ENCODE assay signal across 15 cellular contexts in genomic region chr3:61571516-61572336, GRCh38. TPM values are rescaled to one million over a fixed set of nuclear protein-coding genes. Genes with fewer than 3 reads are reported as not detected.
DNase-seq lines count a peak whose midpoint lies in the region; ATAC-seq and TF ChIP-seq lines count a peak whose summit lies in the region.
"Had no signal": no experiment of that assay in that cellular context is flagged by ENCODE, and none has a peak within 500 bp of the region (broad histone marks: within the 10 kb centered on the region; RNA-seq: fewer than 3 reads in every experiment).

No MANE protein-coding gene starts in this region.

- H3K36me3 ChIP-seq in HEK293 (ENCODE audit: control insufficient read depth in 2 of 2, insufficient read depth in 1 of 2, low read length in 2 of 2) (no peaks in the 10 kb centered on the region), left lung (no peaks in the 10 kb centered on the region)
- no peaks in the 10 kb centered on the region for H3K36me3 ChIP-seq in effector memory CD4-positive, alpha-beta T cell (ENCODE audit: control insufficient read depth, insufficient read depth, low read length)

- H3K27ac ChIP-seq in HEK293 (ENCODE audit: extremely low read depth, low read depth, low read length), result no peak overlapping the region
- no peak overlapping the region for H3K27ac ChIP-seq in left lung
- H3K27ac ChIP-seq in effector memory CD4-positive, alpha-beta T cell (ENCODE audit: insufficient read depth, low read length, poor library complexity, severe bottlenecking), result no peak overlapping the region
- H3K27ac ChIP-seq: C4-2B had no signal

- ATAC-seq in left lung (peak; percentile 14), T-helper 17 cell (no peak)
- no peak for ATAC-seq in stimulated activated naive B cell treated with anti-CD40 and anti-IgM and Interleukin-4, amounts not matched to agents 10 μg/mL and 1 μg/mL and 100 μg/mL, for 72 hours (replicated peaks)
- ATAC-seq: activated T-helper 17 cell treated with anti-CD3 and anti-CD28 coated beads, Interleukin-2, amount 50 U/mL, for 72 hours; stimulated activated effector memory CD8-positive, alpha-beta T cell treated with anti-CD3 and anti-CD28 coated beads, Interleukin-12 subunit alpha, Interleukin-12 subunit beta, amount 100 ng/mL, for 72 hours had no signal

- DNase-seq in AG08396 (ENCODE audit: low spot score) (peak; percentile 46), astrocyte of the hippocampus (ENCODE audit: low read depth, low spot score) (peak; percentile 90), left lung (no peak), T-helper 17 cell (no peak), G401 (ENCODE audit: low spot score) (no peak)
- DNase-seq in stimulated activated naive B cell treated with anti-CD40 and anti-IgM and Interleukin-4, amounts not matched to agents 10 μg/mL and 1 μg/mL and 100 μg/mL, for 72 hours, result no peak
- DNase-seq in effector memory CD4-positive, alpha-beta T cell, result no peak
- DNase-seq: activated CD4-positive, alpha-beta T cell treated with anti-CD3 and anti-CD28 coated beads, Interleukin-2, amount 10 ng/mL, durations not matched to agents 24 days and 14 days; NCI-H187 treated with DMSO at 0.1 percent for 48 hours had no signal

- H3K4me1 ChIP-seq in HEK293 (ENCODE audit: control insufficient read depth, insufficient read depth, low read length) (0 out of 2 replicates have a peak, but pooled peaks cover 6% of the 10 kb centered on the region), left lung (peaks cover 5 to 6% of the 10 kb centered on the region in 2 donors)
- H3K4me1 ChIP-seq in effector memory CD4-positive, alpha-beta T cell (ENCODE audit: control insufficient read depth, insufficient read depth, low read length, poor library complexity, severe bottlenecking), result no peaks in the 10 kb centered on the region

- no peaks in the 10 kb centered on the region for H3K4me1 Mint-ChIP-seq in stimulated activated naive B cell treated with anti-CD40 and anti-IgM and Interleukin-4, amounts not matched to agents 10 μg/mL and 1 μg/mL and 100 μg/mL, for 72 hours
- no peaks in the 10 kb centered on the region for H3K4me1 Mint-ChIP-seq in T-helper 17 cell
- H3K4me1 Mint-ChIP-seq: activated T-helper 17 cell treated with anti-CD3 and anti-CD28 coated beads, Interleukin-2, amount 50 U/mL, for 72 hours; central memory CD8-positive, alpha-beta T cell; stimulated activated effector memory CD8-positive, alpha-beta T cell treated with anti-CD3 and anti-CD28 coated beads, Interleukin-12 subunit alpha, Interleukin-12 subunit beta, amount 100 ng/mL, for 72 hours had no signal

- intact Hi-C loops in left lung (cut with DNase I), result no loop called here

- peaks cover 0 to 3% of the 10 kb centered on the region in 2 donors for H3K9me3 Mint-ChIP-seq in stimulated activated naive B cell treated with anti-CD40 and anti-IgM and Interleukin-4, amounts not matched to agents 10 μg/mL and 1 μg/mL and 100 μg/mL, for 72 hours
- H3K9me3 Mint-ChIP-seq: activated CD4-positive, alpha-beta T cell treated with anti-CD3 and anti-CD28 coated beads, Interleukin-2, amount 10 ng/mL, durations not matched to agents 24 days and 14 days; stimulated activated effector memory CD8-positive, alpha-beta T cell treated with anti-CD3 and anti-CD28 coated beads, Interleukin-12 subunit alpha, Interleukin-12 subunit beta, amount 100 ng/mL, for 72 hours had no signal

- H3K4me3 ChIP-seq in HEK293 (ENCODE audit: low read depth, low read length) (no peak overlapping the region), left lung (no peak overlapping the region)
- H3K4me3 ChIP-seq in effector memory CD4-positive, alpha-beta T cell (ENCODE audit: insufficient read depth, low read depth, low read length, poor library complexity, severe bottlenecking), result no peak overlapping the region

- in situ Hi-C loops in G401 (cut with HindIII; ENCODE audit: low sequenced_read_pairs), result no loop called here

- H3K27me3 Mint-ChIP-seq in stimulated activated naive B cell treated with anti-CD40 and anti-IgM and Interleukin-4, amounts not matched to agents 10 μg/mL and 1 μg/mL and 100 μg/mL, for 72 hours, result peaks cover 0 to under 1% of the 10 kb centered on the region in 2 donors
- peaks cover under 1% of the 10 kb centered on the region for H3K27me3 Mint-ChIP-seq in T-helper 17 cell
- H3K27me3 Mint-ChIP-seq: activated T-helper 17 cell treated with anti-CD3 and anti-CD28 coated beads, Interleukin-2, amount 50 U/mL, for 72 hours; central memory CD8-positive, alpha-beta T cell had no signal

- TF ChIP-seq CTCF in HEK293 (tag by site-specific recombination; IDR thresholded peaks at IDR 0.05), result no peak
- TF ChIP-seq CTCF in left lung (IDR thresholded peaks at IDR 0.05), result no peak

- H3K4me3 Mint-ChIP-seq in stimulated activated naive B cell treated with anti-CD40 and anti-IgM and Interleukin-4, amounts not matched to agents 10 μg/mL and 1 μg/mL and 100 μg/mL, for 72 hours, result no peak overlapping the region
- no peak overlapping the region for H3K4me3 Mint-ChIP-seq in T-helper 17 cell
- H3K4me3 Mint-ChIP-seq: activated CD4-positive, alpha-beta T cell treated with anti-CD3 and anti-CD28 coated beads, Interleukin-2, amount 10 ng/mL, durations not matched to agents 24 days and 14 days; activated T-helper 17 cell treated with anti-CD3 and anti-CD28 coated beads, Interleukin-2, amount 50 U/mL, for 72 hours; central memory CD8-positive, alpha-beta T cell; stimulated activated effector memory CD8-positive, alpha-beta T cell treated with anti-CD3 and anti-CD28 coated beads, Interleukin-12 subunit alpha, Interleukin-12 subunit beta, amount 100 ng/mL, for 72 hours had no signal

- H3K36me3 Mint-ChIP-seq in stimulated activated naive B cell treated with anti-CD40 and anti-IgM and Interleukin-4, amounts not matched to agents 10 μg/mL and 1 μg/mL and 100 μg/mL, for 72 hours, result no peaks in the 10 kb centered on the region
- no peaks in the 10 kb centered on the region for H3K36me3 Mint-ChIP-seq in T-helper 17 cell (ENCODE audit: low read depth)
- H3K36me3 Mint-ChIP-seq: IgD-negative memory B cell; stimulated activated effector memory CD8-positive, alpha-beta T cell treated with anti-CD3 and anti-CD28 coated beads, Interleukin-12 subunit alpha, Interleukin-12 subunit beta, amount 100 ng/mL, for 72 hours had no signal

- H3K27ac Mint-ChIP-seq in stimulated activated naive B cell treated with anti-CD40 and anti-IgM and Interleukin-4, amounts not matched to agents 10 μg/mL and 1 μg/mL and 100 μg/mL, for 72 hours, result no peak overlapping the region
- no peak overlapping the region for H3K27ac Mint-ChIP-seq in T-helper 17 cell
- H3K27ac Mint-ChIP-seq: activated CD4-positive, alpha-beta T cell treated with anti-CD3 and anti-CD28 coated beads, Interleukin-2, amount 10 ng/mL, durations not matched to agents 24 days and 14 days; activated T-helper 17 cell treated with anti-CD3 and anti-CD28 coated beads, Interleukin-2, amount 50 U/mL, for 72 hours; stimulated activated effector memory CD8-positive, alpha-beta T cell treated with anti-CD3 and anti-CD28 coated beads, Interleukin-12 subunit alpha, Interleukin-12 subunit beta, amount 100 ng/mL, for 72 hours had no signal

- H3K9me3 ChIP-seq in HEK293 (ENCODE audit: control insufficient read depth, insufficient read depth, low read depth, low read length), result no peaks in the 10 kb centered on the region
- H3K9me3 ChIP-seq in left lung, result no peaks in the 10 kb centered on the region
- H3K9me3 ChIP-seq in effector memory CD4-positive, alpha-beta T cell (ENCODE audit: control insufficient read depth, low read length), result no peaks in the 10 kb centered on the region
- no peaks in the 10 kb centered on the region for H3K9me3 ChIP-seq in T-helper 17 cell (ENCODE audit: control insufficient read depth, low read length, poor library complexity, severe bottlenecking)

- H3K27me3 ChIP-seq in left lung, result no peaks in the 10 kb centered on the region
- H3K27me3 ChIP-seq in effector memory CD4-positive, alpha-beta T cell (replicated peaks; ENCODE audit: control insufficient read depth, insufficient read depth, low read length, poor library complexity, severe bottlenecking), result no peaks in the 10 kb centered on the region

- CTCF ChIA-PET in HEK293 (lab: Yijun Ruan, JAX), result no interaction called here

- POLR2A ChIA-PET in HEK293 (lab: Yijun Ruan, JAX), result no interaction called here

TF ChIP-seq in HEK293, 187 proteins besides CTCF, POLR2A, EP300 and RAD21 (continues in another document):
- TF ChIP-seq ZFHX2 (tag by site-specific recombination; conservative IDR thresholded peaks at IDR 0.05), result peak; percentile 81
- no peak for TF ChIP-seq ZNF214 (tag by site-specific recombination; IDR thresholded peaks at IDR 0.05; ENCODE audit: borderline replicate concordance)
- peak; percentile 16; the same call in 1 of the 2 replicates for TF ChIP-seq ZNF2 (tag by site-specific recombination; IDR thresholded peaks at IDR 0.05)
- no peak for TF ChIP-seq ZBTB21 (tag by site-specific recombination; IDR thresholded peaks at IDR 0.05)
- no peak for TF ChIP-seq YY2 (tag by site-specific recombination; IDR thresholded peaks at IDR 0.05)
- no peak for TF ChIP-seq ZNF394 (tag by site-specific recombination; IDR thresholded peaks at IDR 0.05; ENCODE audit: borderline replicate concordance)
- TF ChIP-seq ZNF48 (tag by site-specific recombination; IDR thresholded peaks at IDR 0.05), result no peak
- peak; percentile 43; the same call in 1 of the 2 replicates for TF ChIP-seq OVOL3 (tag by site-specific recombination; IDR thresholded peaks at IDR 0.05)
- no peak for TF ChIP-seq ZFP41 (tag by site-specific recombination; IDR thresholded peaks at IDR 0.05; ENCODE audit: borderline replicate concordance)
- TF ChIP-seq PRDM4 (tag by site-specific recombination; IDR thresholded peaks at IDR 0.05), result peak; percentile 54; the same call in 1 of the 2 replicates

RNA-seq across cellular contexts. Expression of gene PTPRG, which starts 10.4 kb away (rescaled TPM):
- 10 to 100 TPM; 69.2 to 88.4 TPM for total RNA-seq in left lung
- total RNA-seq in T-helper 17 cell, result under 1 TPM in 1 of 2 donors, not detected in 1; 0.02 TPM
- total RNA-seq in G401 (2014; rRNA removed; shearing (Covaris generic)), result 1.1 and 1.4 TPM in 2 replicates
- total RNA-seq: activated T-helper 17 cell treated with anti-CD3 and anti-CD28 coated beads, Interleukin-2, amount 50 U/mL, for 72 hours had no signal

Comparison
In these comparisons a context has a peak if more than half of its experiments do, and no peak if none do; other contexts are left out.
1. DNase-seq: peak in AG08396 (single experiment) and astrocyte of the hippocampus (single experiment); none in left lung (0 of 2), stimulated activated naive B cell treated with anti-CD40 and anti-IgM and Interleukin-4, amounts not matched to agents 10 μg/mL and 1 μg/mL and 100 μg/mL, for 72 hours (single experiment), effector memory CD4-positive, alpha-beta T cell (0 of 3), T-helper 17 cell (0 of 3) and G401 (single experiment).
2. RNA of gene PTPRG, which starts 10.4 kb away (total RNA-seq): 69.2 to 88.4 TPM in left lung; 1.1 to 1.4 TPM in G401 and 0.02 TPM in T-helper 17 cell; every median in the first group is over 10 times any median in the second.